17 cellular contexts compared by ENCODE assay signal in genomic region chr11:14635559-14635958, GRCh38. TPM values are rescaled to one million over a fixed set of nuclear protein-coding genes. Genes with fewer than 3 reads are reported as not detected.
DNase-seq lines count a peak whose midpoint lies in the region; ATAC-seq and TF ChIP-seq lines count a peak whose summit lies in the region.
"Had no signal": no experiment of that assay in that cellular context is flagged by ENCODE, and none has a peak within 500 bp of the region (broad histone marks: within the 10 kb centered on the region; RNA-seq: fewer than 3 reads in every experiment).

No MANE protein-coding gene starts in this region.

- peak overlapping the region; percentile 77 for H3K27ac Mint-ChIP-seq in activated CD4-positive, alpha-beta T cell treated with anti-CD3 and anti-CD28 coated beads for 36 hours
- no peak overlapping the region for H3K27ac Mint-ChIP-seq in activated naive CD4-positive, alpha-beta T cell treated with anti-CD3 and anti-CD28 coated beads, Interleukin-2, amount 50 U/mL, for 72 hours
- H3K27ac Mint-ChIP-seq in nephron progenitor cell: peak overlapping the region; percentile 68

- H2AFZ ChIP-seq in Loucy (ENCODE audit: low read length): no peak overlapping the region

- H3F3A ChIP-seq in Loucy (ENCODE audit: low read depth): peaks cover 18% of the 10 kb centered on the region

- no peaks in the 10 kb centered on the region for H4K20me1 ChIP-seq in Loucy (ENCODE audit: insufficient read depth, low read length, poor library complexity, severe bottlenecking)

- H3K36me3 ChIP-seq in Loucy (ENCODE audit: insufficient read depth, low read length) (no peaks in the 10 kb centered on the region), gastrocnemius medialis (no peaks in the 10 kb centered on the region)
- H3K36me3 ChIP-seq: heart right ventricle, Peyer's patch, tibial nerve, WERI-Rb-1 had no signal

- H3K27me3 Mint-ChIP-seq in activated CD4-positive, alpha-beta T cell treated with anti-CD3 and anti-CD28 coated beads for 36 hours: no peaks in the 10 kb centered on the region
- H3K27me3 Mint-ChIP-seq in nephron progenitor cell (ENCODE audit: low read depth, poor library complexity): no peaks in the 10 kb centered on the region

- H3K4me1 Mint-ChIP-seq in activated CD4-positive, alpha-beta T cell treated with anti-CD3 and anti-CD28 coated beads for 36 hours: peaks cover 54% of the 10 kb centered on the region
- peaks cover 4% of the 10 kb centered on the region for H3K4me1 Mint-ChIP-seq in nephron progenitor cell

- intact Hi-C loops in activated CD4-positive, alpha-beta T cell treated with anti-CD3 and anti-CD28 coated beads for 36 hours (cut with DNase I, micrococcal nuclease): no loop called here
- intact Hi-C loops in gastrocnemius medialis (cut with DNase I; ENCODE audit: low total_unique reads): no loop called here

- no peaks in the 10 kb centered on the region for H3K9me2 ChIP-seq in Loucy (replicated peaks; ENCODE audit: low read depth, low read length)

- CTCF ChIA-PET in activated CD4-positive, alpha-beta T cell treated with anti-CD3 and anti-CD28 coated beads for 36 hours (lab: Charles Lee): interaction anchor here (0.6 to 1.2 kb wide), 6 partner anchors 9 to 272 kb away, joined by 3 read pairs; no protein-coding TSS in a partner anchor

- in situ Hi-C loops in gastrocnemius medialis (cut with MboI; ENCODE audit: low sequenced_read_pairs in 4 of 4): no loop called here

- no peak for TF ChIP-seq POLR2A in gastrocnemius medialis (IDR thresholded peaks at IDR 0.05)

- H3K79me2 ChIP-seq in Loucy (ENCODE audit: insufficient read depth, low read length): peaks cover 54% of the 10 kb centered on the region

- TF ChIP-seq CTCF in Loucy (conservative IDR thresholded peaks at IDR 0.05; ENCODE audit: low read length): no peak
- no peak for TF ChIP-seq CTCF in nephron progenitor cell (IDR thresholded peaks at IDR 0.05)
- TF ChIP-seq CTCF in gastrocnemius medialis (IDR thresholded peaks at IDR 0.05 in 4 of 5, conservative IDR thresholded peaks at IDR 0.05 in 1 of 5): no peak

- H3K4me2 ChIP-seq in Loucy (ENCODE audit: low read depth, low read length, poor library complexity, severe bottlenecking): peak overlapping the region; percentile 65

- no peak overlapping the region for H3K27ac ChIP-seq in gastrocnemius medialis
- H3K27ac ChIP-seq: Peyer's patch, tibial nerve, WERI-Rb-1 had no signal

- POLR2A ChIA-PET in activated CD4-positive, alpha-beta T cell treated with anti-CD3 and anti-CD28 coated beads for 36 hours (lab: Charles Lee): interaction anchor here (0.6 kb wide), 1 partner anchor 56 kb away, joined by 7 read pairs; no protein-coding TSS in a partner anchor

- H3K27me3 ChIP-seq in Loucy (ENCODE audit: insufficient read depth, low read length, poor library complexity, severe bottlenecking): no peaks in the 10 kb centered on the region
- peaks cover 0 to 8% (median 0%) of the 10 kb centered on the region in 3 donors for H3K27me3 ChIP-seq in gastrocnemius medialis
- H3K27me3 ChIP-seq: Peyer's patch had no signal

- peak overlapping the region; percentile 28 for H3K4me3 Mint-ChIP-seq in activated CD4-positive, alpha-beta T cell treated with anti-CD3 and anti-CD28 coated beads for 36 hours
- no peak overlapping the region for H3K4me3 Mint-ChIP-seq in nephron progenitor cell

- H3K36me3 Mint-ChIP-seq in activated CD4-positive, alpha-beta T cell treated with anti-CD3 and anti-CD28 coated beads for 36 hours (ENCODE audit: low read depth): peaks cover 48% of the 10 kb centered on the region
- H3K36me3 Mint-ChIP-seq in activated naive CD4-positive, alpha-beta T cell treated with anti-CD3 and anti-CD28 coated beads, Interleukin-2, amount 50 U/mL, for 72 hours: peaks cover 26 to 46% of the 10 kb centered on the region in 2 donors
- peaks cover 34% of the 10 kb centered on the region for H3K36me3 Mint-ChIP-seq in nephron progenitor cell (ENCODE audit: low read depth)

- ATAC-seq in activated CD4-positive, alpha-beta T cell treated with anti-CD3 and anti-CD28 coated beads for 36 hours: no peak
- peak; percentile 24 to 46 for ATAC-seq in activated naive CD4-positive, alpha-beta T cell treated with anti-CD3 and anti-CD28 coated beads, Interleukin-2, amount 50 U/mL, for 72 hours
- ATAC-seq in gastrocnemius medialis (no peak), HG03521 (IDR thresholded peaks at IDR 0.05; ENCODE audit: unreplicated experiment) (no peak)

- H3K4me1 ChIP-seq in Loucy (ENCODE audit: insufficient read depth, low read length, poor library complexity, severe bottlenecking) (peaks cover 61% of the 10 kb centered on the region), gastrocnemius medialis (no peaks in the 10 kb centered on the region)
- H3K4me1 ChIP-seq: Caco-2, tibial nerve had no signal

- DNase-seq in activated CD4-positive, alpha-beta T cell treated with anti-CD3 and anti-CD28 coated beads for 36 hours: no peak
- DNase-seq in activated CD4-positive, alpha-beta T cell treated with anti-CD3 and anti-CD28 coated beads, Interleukin-2, amount 50 U/mL, for 48 hours: no peak
- DNase-seq in activated naive CD4-positive, alpha-beta T cell treated with anti-CD3 and anti-CD28 coated beads, Interleukin-2, amount 50 U/mL, for 72 hours (ENCODE audit: low spot score in 2 of 2): no peak
- DNase-seq in nephron progenitor cell (no peak), NCI-H2029 treated with DMSO at 0.1 percent for 48 hours (lab: John Stamatoyannopoulos, UW) (no peak), gastrocnemius medialis (no peak)
- DNase-seq: Caco-2; H7; heart right ventricle; NCI-H69; Peyer's patch; stimulated activated CD4-positive, alpha-beta T cell treated with anti-CD3 and anti-CD28 coated beads, Interleukin-4, amount 100 ng/mL, for 24 hours; WERI-Rb-1 had no signal

- H3K9me3 Mint-ChIP-seq in activated CD4-positive, alpha-beta T cell treated with anti-CD3 and anti-CD28 coated beads for 36 hours (ENCODE audit: low read depth): peaks cover 18% of the 10 kb centered on the region
- peaks cover 15 to 17% of the 10 kb centered on the region in 2 donors for H3K9me3 Mint-ChIP-seq in activated naive CD4-positive, alpha-beta T cell treated with anti-CD3 and anti-CD28 coated beads, Interleukin-2, amount 50 U/mL, for 72 hours
- H3K9me3 Mint-ChIP-seq in nephron progenitor cell: peaks cover 35% of the 10 kb centered on the region

- H3K9me3 ChIP-seq in Loucy (ENCODE audit: insufficient read depth, low read depth, low read length): no peaks in the 10 kb centered on the region
- H3K9me3 ChIP-seq in gastrocnemius medialis: no peaks in the 10 kb centered on the region
- H3K9me3 ChIP-seq: heart right ventricle, Peyer's patch, tibial nerve had no signal

- H3K9ac ChIP-seq in Loucy (ENCODE audit: low read depth, low read length, poor library complexity, severe bottlenecking): peak overlapping the region; percentile 55

- peak overlapping the region; percentile 49 for H3K4me3 ChIP-seq in Loucy (ENCODE audit: low read length, poor library complexity, severe bottlenecking)
- H3K4me3 ChIP-seq in gastrocnemius medialis: no peak overlapping the region
- H3K4me3 ChIP-seq: heart right ventricle, Peyer's patch, tibial nerve had no signal

RNA-seq across cellular contexts. Expression of gene PDE3B, which starts 8.0 kb away (rescaled TPM):
- total RNA-seq in activated CD4-positive, alpha-beta T cell treated with anti-CD3 and anti-CD28 coated beads for 36 hours: 10 to 100 TPM; 24.7 to 25.8 TPM
- 10 to 100 TPM; 10.7 to 42.5 TPM for total RNA-seq in activated naive CD4-positive, alpha-beta T cell treated with anti-CD3 and anti-CD28 coated beads, Interleukin-2, amount 50 U/mL, for 72 hours
- 1 to 10 TPM in 2 of 4 donors, under 1 TPM in 2; 0.39 to 1.1 (median 0.76) TPM for total RNA-seq in gastrocnemius medialis
- total RNA-seq: M059J had no signal

Comparison
In these comparisons a context has a peak if more than half of its experiments do, and no peak if none do; other contexts are left out.
1. ATAC-seq: peak in activated naive CD4-positive, alpha-beta T cell treated with anti-CD3 and anti-CD28 coated beads, Interleukin-2, amount 50 U/mL, for 72 hours (2 of 2); none in activated CD4-positive, alpha-beta T cell treated with anti-CD3 and anti-CD28 coated beads for 36 hours (single experiment), gastrocnemius medialis (0 of 2) and HG03521 (single experiment).
2. H3K27ac Mint-ChIP-seq: peak in activated CD4-positive, alpha-beta T cell treated with anti-CD3 and anti-CD28 coated beads for 36 hours (single experiment) and nephron progenitor cell (single experiment); none in activated naive CD4-positive, alpha-beta T cell treated with anti-CD3 and anti-CD28 coated beads, Interleukin-2, amount 50 U/mL, for 72 hours (0 of 2).
3. RNA of gene PDE3B, which starts 8.0 kb away (total RNA-seq): 10.7 to 42.5 TPM in activated naive CD4-positive, alpha-beta T cell treated with anti-CD3 and anti-CD28 coated beads, Interleukin-2, amount 50 U/mL, for 72 hours and 24.7 to 25.8 TPM in activated CD4-positive, alpha-beta T cell treated with anti-CD3 and anti-CD28 coated beads for 36 hours; 0.39 to 1.1 TPM in gastrocnemius medialis; every median in the first group is over 4 times any median in the second.